ENCODE assay signal across 19 cellular contexts in genomic region chr17:83135692-83136091, GRCh38. TPM values are rescaled to one million over a fixed set of nuclear protein-coding genes. Genes with fewer than 3 reads are reported as not detected.
DNase-seq lines count a peak whose midpoint lies in the region; ATAC-seq and TF ChIP-seq lines count a peak whose summit lies in the region.
"Had no signal": no experiment of that assay in that cellular context is flagged by ENCODE, and none has a peak within 500 bp of the region (broad histone marks: within the 10 kb centered on the region; RNA-seq: fewer than 3 reads in every experiment).

No MANE protein-coding gene starts in this region.

- H3K9me3 Mint-ChIP-seq in H9 = peaks cover 5 to 6% of the 10 kb centered on the region in 2 experiments; a peak in 4 of 5 replicates
- H3K9me3 Mint-ChIP-seq in MCF 10A (ENCODE audit: unreplicated experiment) = no peaks in the 10 kb centered on the region
- H3K9me3 Mint-ChIP-seq: CD8-positive, alpha-beta memory T cell; HFFc6 had no signal

- H3K27ac Mint-ChIP-seq in H9 = no peak overlapping the region
- H3K27ac Mint-ChIP-seq in MCF 10A (ENCODE audit: low read depth, unreplicated experiment) = no peak overlapping the region
- H3K27ac Mint-ChIP-seq: HFFc6 had no signal

- H2AFZ ChIP-seq in H9 (ENCODE audit: low read length) = no peak overlapping the region

- H3K4me1 ChIP-seq in H9 (ENCODE audit: insufficient read depth, low read length) = no peaks in the 10 kb centered on the region
- H3K4me1 ChIP-seq in sigmoid colon = no peaks in the 10 kb centered on the region
- no peaks in the 10 kb centered on the region for H3K4me1 ChIP-seq in BE2C

- H3K27me3 Mint-ChIP-seq in H9 (ENCODE audit: low read depth) (peaks cover 3% of the 10 kb centered on the region), MCF 10A (ENCODE audit: insufficient read depth, unreplicated experiment) (peaks cover 69% of the 10 kb centered on the region)

- no peak overlapping the region for H2BK120ac ChIP-seq in H9 (ENCODE audit: low read depth, low read length, poor library complexity, severe bottlenecking)

- H3K36me3 Mint-ChIP-seq in H9 (ENCODE audit: insufficient read depth in 1 of 3, low read depth in 3 of 3) = no peaks in the 10 kb centered on the region; a peak in 2 of 7 replicates
- no peaks in the 10 kb centered on the region for H3K36me3 Mint-ChIP-seq in MCF 10A (ENCODE audit: insufficient read depth, unreplicated experiment)
- H3K36me3 Mint-ChIP-seq: CD8-positive, alpha-beta memory T cell had no signal

- H3K79me2 ChIP-seq in H9 (ENCODE audit: insufficient read depth, low read length) = no peaks in the 10 kb centered on the region

- no peak for ATAC-seq in left lobe of liver
- ATAC-seq: K562, Panc1 had no signal

- no TSS peak for BruUV-seq in MCF 10A (replicated peaks; lab: Mats Ljungman, UMichigan)

- TF ChIP-seq EP300 in sigmoid colon (IDR thresholded peaks at IDR 0.05) = no peak

- no peak overlapping the region for H4K91ac ChIP-seq in H9 (ENCODE audit: insufficient read length, low read depth, low read length)

- no peaks in the 10 kb centered on the region for H4K20me1 ChIP-seq in H9 (ENCODE audit: control insufficient read depth, insufficient read depth, insufficient read length)

- no peak overlapping the region for H3K4ac ChIP-seq in H9 (ENCODE audit: low read depth, low read length)

- H3T11ph ChIP-seq in H9 (ENCODE audit: low read length) = no peak overlapping the region

- H3K27me3 ChIP-seq in H7 (ENCODE audit: control insufficient read depth, insufficient read depth, low read length) (no peaks in the 10 kb centered on the region), H9 (ENCODE audit: insufficient read depth, low read length) (no peaks in the 10 kb centered on the region), sigmoid colon (peaks cover 0 to 7% (median 0%) of the 10 kb centered on the region in 3 donors), BE2C (peaks cover 4% of the 10 kb centered on the region; the same call in 1 of the 2 replicates)

- peaks cover 3 to 7% of the 10 kb centered on the region in 2 experiments; a peak in 2 of 4 replicates for H3K4me1 Mint-ChIP-seq in H9
- H3K4me1 Mint-ChIP-seq in MCF 10A (ENCODE audit: insufficient read depth, unreplicated experiment) = peaks cover 4% of the 10 kb centered on the region
- H3K4me1 Mint-ChIP-seq: CD8-positive, alpha-beta memory T cell had no signal

- no peak overlapping the region for H3K4me3 Mint-ChIP-seq in H9
- H3K4me3 Mint-ChIP-seq in MCF 10A (ENCODE audit: unreplicated experiment) = no peak overlapping the region
- H3K4me3 Mint-ChIP-seq: CD8-positive, alpha-beta memory T cell; HFFc6 had no signal

- POLR2A ChIA-PET in MCF 10A (lab: Yijun Ruan, JAX) = no interaction called here

- H3K14ac ChIP-seq in H9 (ENCODE audit: insufficient read depth, low read length) = no peak overlapping the region

- DNase-seq in H7 (peak; percentile 39), H9 (peak; percentile 27), left lobe of liver (ENCODE audit: low spot score) (peak; percentile 36), sigmoid colon (peak; percentile 45), BE2C (no peak), GF-D8 (lab: John Stamatoyannopoulos, UW) (no peak), MV-4-11 (lab: John Stamatoyannopoulos, UW) (no peak), MCF 10A (ENCODE audit: unreplicated experiment) (no peak)
- DNase-seq: CD8-positive, alpha-beta memory T cell; GOT3; HFFc6; NCI-H1092 treated with DMSO at 0.1 percent for 48 hours; NCI-H1694 treated with DMSO at 0.1 percent for 48 hours; NCI-H2171; NCI-H446 treated with DMSO at 0.1 percent for 48 hours; SHP77 had no signal

- TF ChIP-seq CTCF in H9 (conservative IDR thresholded peaks at IDR 0.05) (no peak), sigmoid colon (IDR thresholded peaks at IDR 0.05) (no peak), BE2C (IDR thresholded peaks at IDR 0.05; ENCODE audit: low read depth, low read length) (no peak), MCF 10A (IDR thresholded peaks at IDR 0.05; ENCODE audit: unreplicated experiment) (no peak)

- no peak overlapping the region for H3K4me3 ChIP-seq in H7 (ENCODE audit: insufficient read depth, low read depth, low read length)
- H3K4me3 ChIP-seq in sigmoid colon = no peak overlapping the region
- no peak overlapping the region for H3K4me3 ChIP-seq in BE2C (ENCODE audit: low read depth, low read length)
- H3K4me3 ChIP-seq: K562 had no signal

- no peak overlapping the region for H2BK5ac ChIP-seq in H9 (ENCODE audit: insufficient read length, low read length)

- no peak overlapping the region for H3K9ac ChIP-seq in H9 (ENCODE audit: extremely low read depth, insufficient read length, low read length)

- H4K5ac ChIP-seq in H9 (ENCODE audit: insufficient read length, low read depth, low read length) = no peak overlapping the region

- no CpG with 5 or more reads among the region's 14 CpGs for WGBS in H9 (ENCODE audit: extremely low coverage, insufficient read length, low lambda C conversion rate)
- 92 to 93% methylated on average over 14 of the region's 14 CpGs for WGBS in sigmoid colon, 2 donors

- no peak overlapping the region for H3K18ac ChIP-seq in H9 (ENCODE audit: insufficient read length, low read depth, low read length)

- no peak overlapping the region for H4K8ac ChIP-seq in H9 (replicated peaks; ENCODE audit: insufficient read length, low read depth, low read length)

- H3K27ac ChIP-seq in H9 (ENCODE audit: insufficient read length, low read depth, low read length) (no peak overlapping the region), sigmoid colon (no peak overlapping the region)
- H3K27ac ChIP-seq: HL-60 had no signal

- no peak overlapping the region for H3K23ac ChIP-seq in H9 (ENCODE audit: insufficient read length, low read depth, low read length)

- intact Hi-C loops in sigmoid colon (cut with DNase I) (no loop called here), MCF 10A (cut with micrococcal nuclease) (no loop called here)

- CTCF ChIA-PET in MCF 10A (lab: Yijun Ruan, JAX) = interaction anchor here (0.6 kb wide), 1 partner anchor 260 kb away, joined by 3 read pairs; no protein-coding TSS in a partner anchor

- no peak overlapping the region for H2BK12ac ChIP-seq in H9 (ENCODE audit: insufficient read length, low read depth, low read length)

- H3K23me2 ChIP-seq in H9 (ENCODE audit: insufficient read length, low read depth, low read length, poor library complexity, severe bottlenecking) = no peaks in the 10 kb centered on the region

- H3K9me3 ChIP-seq in H9 (ENCODE audit: control insufficient read depth, low read depth, low read length) (no peaks in the 10 kb centered on the region), sigmoid colon (no peaks in the 10 kb centered on the region), BE2C (no peaks in the 10 kb centered on the region)

- H2AK5ac ChIP-seq in H9 (ENCODE audit: insufficient read length, low read length) = no peak overlapping the region

- no peak for TF ChIP-seq POLR2A in sigmoid colon (IDR thresholded peaks at IDR 0.05)

- H3K36me3 ChIP-seq in H7 (replicated peaks; ENCODE audit: control insufficient read depth, insufficient read depth, low read length) (no peaks in the 10 kb centered on the region), sigmoid colon (no peaks in the 10 kb centered on the region), BE2C (no peaks in the 10 kb centered on the region)

- H2BK20ac ChIP-seq in H9 (ENCODE audit: low read depth, low read length, poor library complexity, severe bottlenecking) = no peak overlapping the region

- H3K56ac ChIP-seq in H9 (ENCODE audit: insufficient read length, low read depth, low read length) = no peak overlapping the region

- no peak overlapping the region for H2BK15ac ChIP-seq in H9 (ENCODE audit: low read depth, low read length)

- H3K79me1 ChIP-seq in H9 (ENCODE audit: insufficient read depth, low read depth, low read length, poor library complexity, severe bottlenecking) = no peaks in the 10 kb centered on the region

- no peak overlapping the region for H3K4me2 ChIP-seq in H9 (ENCODE audit: insufficient read depth, insufficient read length, low read length)

RNA-seq across cellular contexts. Expression of gene METRNL, which starts 56.3 kb away (rescaled TPM):
- total RNA-seq in H7 (2014; rRNA removed; shearing (Covaris generic)) = 26.6 and 32.0 TPM in 2 replicates
- 19.4 and 21.4 TPM in 2 replicates for total RNA-seq in H9 (2021)
- total RNA-seq in left lobe of liver = 4.7 TPM
- total RNA-seq in sigmoid colon = 10 to 100 TPM; 26.8 to 53.6 (median 29.8) TPM
- polyA plus RNA-seq in sigmoid colon = 100 to 1,000 TPM in 1 of 3 donors, 10 to 100 TPM in 2; 93.1 to 116 (median 99.6) TPM
- polyA plus RNA-seq in BE2C (2012; ENCODE audit: insufficient read depth, insufficient read length, low read depth) = 25.8 TPM
- total RNA-seq in MCF 10A (2022) = 14.5 and 24.1 TPM in 2 replicates

Comparison
In these comparisons a context has a peak if more than half of its experiments do, and no peak if none do; other contexts are left out.
1. DNase-seq: peak in H7 (single experiment), H9 (single experiment), left lobe of liver (single experiment) and sigmoid colon (single experiment); none in BE2C (single experiment), GF-D8 (single experiment), MV-4-11 (single experiment) and MCF 10A (single experiment).